ENCODE assay signal across 16 cellular contexts in the genomic region with DNA sequence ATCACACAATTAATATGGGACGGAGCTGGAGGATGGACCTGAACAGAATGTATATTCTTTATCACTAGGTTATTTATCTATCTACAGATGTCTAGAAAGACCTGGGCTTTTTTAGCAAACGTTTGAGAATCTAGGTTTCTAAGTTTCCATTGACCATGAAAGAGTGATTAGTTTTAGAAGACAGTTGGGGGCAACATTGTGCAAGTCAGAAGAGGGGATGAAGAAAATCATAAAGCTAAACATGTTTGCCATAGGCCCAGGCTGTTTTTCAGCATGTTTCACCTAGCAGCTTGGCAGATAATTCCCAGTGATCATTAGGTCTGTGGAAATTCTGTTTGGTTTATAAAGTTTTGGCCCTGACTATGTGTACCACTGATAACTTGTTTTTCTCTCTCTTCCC. TPM values are rescaled to one million over a fixed set of nuclear protein-coding genes. Genes with fewer than 3 reads are reported as not detected.
DNase-seq lines count a peak whose midpoint lies in the region; ATAC-seq and TF ChIP-seq lines count a peak whose summit lies in the region.
"Had no signal": no experiment of that assay in that cellular context is flagged by ENCODE, and none has a peak within 500 bp of the region (broad histone marks: within the 10 kb centered on the region; RNA-seq: fewer than 3 reads in every experiment).

No MANE protein-coding gene starts in this region.

- H3K4me3 Mint-ChIP-seq in activated naive CD8-positive, alpha-beta T cell treated with anti-CD3 and anti-CD28 coated beads, Interleukin-2, amount 10 ng/mL, durations not matched to agents 7 days and 5 days: peak overlapping the region; percentile 59

- H3K9me2 ChIP-seq in Karpas-422 (replicated peaks; ENCODE audit: insufficient read depth, low read length): no peaks in the 10 kb centered on the region

- no peaks in the 10 kb centered on the region for H3K36me3 ChIP-seq in KMS-11 (ENCODE audit: insufficient read depth)
- peaks cover 6 to 10% of the 10 kb centered on the region in 2 experiments for H3K36me3 ChIP-seq in mesenchymal stem cell (ENCODE audit: control insufficient read depth in 1 of 2, insufficient read depth in 2 of 2, low read depth in 1 of 2, low read length in 2 of 2)
- peaks cover 25% of the 10 kb centered on the region for H3K36me3 ChIP-seq in Karpas-422 (ENCODE audit: insufficient read depth, low read length)
- H3K36me3 ChIP-seq: gastrocnemius medialis, MG63, thoracic aorta had no signal

- H3K4me2 ChIP-seq in KMS-11 (peak overlapping the region; percentile 80), mesenchymal stem cell (ENCODE audit: low read length, poor library complexity, severe bottlenecking) (no peak overlapping the region), Karpas-422 (ENCODE audit: low read depth, low read length, poor library complexity, severe bottlenecking) (no peak overlapping the region)

- peaks cover 1% of the 10 kb centered on the region for H3K9me3 Mint-ChIP-seq in activated naive CD8-positive, alpha-beta T cell treated with anti-CD3 and anti-CD28 coated beads, Interleukin-2, amount 10 ng/mL, durations not matched to agents 7 days and 5 days

- H4K20me1 ChIP-seq in KMS-11 (ENCODE audit: insufficient read depth) (no peaks in the 10 kb centered on the region), Karpas-422 (ENCODE audit: insufficient read depth, low read depth, low read length) (no peaks in the 10 kb centered on the region)

- no peak overlapping the region for H4K91ac ChIP-seq in mesenchymal stem cell (ENCODE audit: low read length)

- H3K9ac ChIP-seq in KMS-11 (peak overlapping the region; percentile 26; the same call in 1 of the 2 replicates), mesenchymal stem cell (ENCODE audit: low read length) (peak overlapping the region; percentile 10), Karpas-422 (ENCODE audit: low read length) (no peak overlapping the region)

- no peak overlapping the region for H2BK12ac ChIP-seq in mesenchymal stem cell (ENCODE audit: low read length in 2 of 2)

- H2AK5ac ChIP-seq in mesenchymal stem cell (ENCODE audit: low read length, severe bottlenecking): no peak overlapping the region

- H2BK15ac ChIP-seq in mesenchymal stem cell (ENCODE audit: low read depth, poor library complexity, severe bottlenecking): no peak overlapping the region

- H3K27me3 ChIP-seq in KMS-11 (ENCODE audit: insufficient read depth, low read depth): no peaks in the 10 kb centered on the region
- H3K27me3 ChIP-seq in mesenchymal stem cell (ENCODE audit: control insufficient read depth in 1 of 2, insufficient read depth in 1 of 2, low read length in 2 of 2): no peaks in the 10 kb centered on the region
- H3K27me3 ChIP-seq in Karpas-422 (ENCODE audit: low read length): no peaks in the 10 kb centered on the region
- H3K27me3 ChIP-seq: gastrocnemius medialis, MG63 had no signal

- H3K36me3 Mint-ChIP-seq in activated naive CD8-positive, alpha-beta T cell treated with anti-CD3 and anti-CD28 coated beads, Interleukin-2, amount 10 ng/mL, durations not matched to agents 7 days and 5 days: peaks cover 27% of the 10 kb centered on the region

- H3K4me1 Mint-ChIP-seq in activated naive CD8-positive, alpha-beta T cell treated with anti-CD3 and anti-CD28 coated beads, Interleukin-2, amount 10 ng/mL, durations not matched to agents 7 days and 5 days: peaks cover 60% of the 10 kb centered on the region

- H3K79me1 ChIP-seq in mesenchymal stem cell (replicated peaks; ENCODE audit: low read length, poor library complexity, severe bottlenecking): no peaks in the 10 kb centered on the region

- H3K79me2 ChIP-seq in KMS-11 (ENCODE audit: insufficient read depth, low read depth) (no peaks in the 10 kb centered on the region), Karpas-422 (ENCODE audit: low read length) (no peaks in the 10 kb centered on the region)

- POLR2A ChIA-PET in activated naive CD8-positive, alpha-beta T cell treated with anti-CD3 and anti-CD28 coated beads, Interleukin-2, amount 10 ng/mL, durations not matched to agents 7 days and 5 days (lab: Charles Lee): interaction anchor here (0.5 to 2.6 kb wide), 8 partner anchors 12 to 185 kb away, joined by 4 to 16 read pairs (median 8); a partner anchor contains a TSS

- H3K9me3 ChIP-seq in mesenchymal stem cell (ENCODE audit: control insufficient read depth, low read length) (no peaks in the 10 kb centered on the region), Karpas-422 (ENCODE audit: low read length) (no peaks in the 10 kb centered on the region)
- H3K9me3 ChIP-seq: gastrocnemius medialis, MG63, thoracic aorta had no signal

- TF ChIP-seq CTCF in KMS-11 (conservative IDR thresholded peaks at IDR 0.05; ENCODE audit: low read depth, low read length): no peak

- no peak overlapping the region for H4K8ac ChIP-seq in mesenchymal stem cell (ENCODE audit: low read length)

- no peak overlapping the region for H3K23ac ChIP-seq in mesenchymal stem cell (ENCODE audit: low read length in 2 of 2)

- H2AFZ ChIP-seq in KMS-11 (ENCODE audit: low read depth) (peak overlapping the region; percentile 23; the same call in 1 of the 2 replicates), mesenchymal stem cell (ENCODE audit: low read depth, low read length) (no peak overlapping the region), Karpas-422 (ENCODE audit: low read length) (no peak overlapping the region)

- no peak overlapping the region for H3K18ac ChIP-seq in mesenchymal stem cell (ENCODE audit: low read depth in 1 of 2, low read length in 2 of 2)

- no peak overlapping the region for H2BK120ac ChIP-seq in mesenchymal stem cell (ENCODE audit: low read depth, low read length)

- DNase-seq in HCEC 1CT (peak; percentile 50), mesenchymal stem cell (no peak), Karpas-422 (no peak)
- no peak for DNase-seq in activated naive CD8-positive, alpha-beta T cell treated with anti-CD3 and anti-CD28 coated beads, Interleukin-2, amount 10 ng/mL, durations not matched to agents 7 days and 5 days
- DNase-seq: activated effector memory CD4-positive, alpha-beta T cell treated with Interleukin-2 at 50 U/mL for 16 hours; DMS79; effector CD8-positive, alpha-beta T cell; gastrocnemius medialis; MG63; NCI-H2029 treated with DMSO at 0.1 percent for 48 hours; T-helper 9 cell had no signal

- ATAC-seq in activated naive CD8-positive, alpha-beta T cell treated with anti-CD3 and anti-CD28 coated beads, Interleukin-2, amount 10 ng/mL, durations not matched to agents 7 days and 5 days (ENCODE audit: low read depth): peak; percentile 21
- ATAC-seq in GM19328 (IDR thresholded peaks at IDR 0.05; ENCODE audit: unreplicated experiment): no peak
- ATAC-seq in HG03097 (IDR thresholded peaks at IDR 0.05; ENCODE audit: low FRiP score, unreplicated experiment): no peak
- ATAC-seq: gastrocnemius medialis had no signal

- H3K14ac ChIP-seq in mesenchymal stem cell (ENCODE audit: low read length in 2 of 2): no peak overlapping the region

- WGBS in mesenchymal stem cell: 33% methylated on average over 1 of the region's 2 CpGs

- H3K4ac ChIP-seq in mesenchymal stem cell (ENCODE audit: low read depth in 1 of 2, low read length in 2 of 2): no peak overlapping the region

- H2BK5ac ChIP-seq in mesenchymal stem cell (ENCODE audit: low read depth, low read length, poor library complexity, severe bottlenecking): no peak overlapping the region

- peak overlapping the region; percentile 90 for H3K27ac Mint-ChIP-seq in activated naive CD8-positive, alpha-beta T cell treated with anti-CD3 and anti-CD28 coated beads, Interleukin-2, amount 10 ng/mL, durations not matched to agents 7 days and 5 days

- H3K27me3 Mint-ChIP-seq in activated naive CD8-positive, alpha-beta T cell treated with anti-CD3 and anti-CD28 coated beads, Interleukin-2, amount 10 ng/mL, durations not matched to agents 7 days and 5 days: no peaks in the 10 kb centered on the region

- H3K4me3 ChIP-seq in KMS-11 (IDR thresholded peaks at IDR 0.05; ENCODE audit: insufficient read depth, low read depth, low read length): no peak overlapping the region
- H3K4me3 ChIP-seq in mesenchymal stem cell (ENCODE audit: insufficient read depth in 1 of 2, low read depth in 1 of 2, low read length in 2 of 2): no peak overlapping the region
- H3K4me3 ChIP-seq in Karpas-422 (ENCODE audit: low read length): no peak overlapping the region
- H3K4me3 ChIP-seq: gastrocnemius medialis, MG63, thoracic aorta had no signal

- H3K27ac ChIP-seq in KMS-11: peak overlapping the region; percentile 69
- peak overlapping the region; percentile 34 for H3K27ac ChIP-seq in mesenchymal stem cell (ENCODE audit: low read length, poor library complexity, severe bottlenecking)
- no peak overlapping the region for H3K27ac ChIP-seq in Karpas-422 (ENCODE audit: low read length)
- H3K27ac ChIP-seq: gastrocnemius medialis, HL-60, thoracic aorta had no signal

- H3K4me1 ChIP-seq in KMS-11 (ENCODE audit: low read depth, poor library complexity, severe bottlenecking) (peaks cover 91% of the 10 kb centered on the region), mesenchymal stem cell (ENCODE audit: control insufficient read depth, insufficient read depth, low read depth, low read length) (no peaks in the 10 kb centered on the region), Karpas-422 (ENCODE audit: low read length) (no peaks in the 10 kb centered on the region)

RNA-seq across cellular contexts. Expression of a gene that starts 44.1 kb away (rescaled TPM):
- 1 to 10 TPM; 1.4 to 2.1 TPM for total RNA-seq in activated naive CD8-positive, alpha-beta T cell treated with anti-CD3 and anti-CD28 coated beads, Interleukin-2, amount 10 ng/mL, durations not matched to agents 7 days and 5 days
- 36.2 TPM for polyA plus RNA-seq in mesenchymal stem cell (2013, experiment 1 of 2)
- polyA plus RNA-seq in mesenchymal stem cell (2013, experiment 2 of 2): 34.9 TPM
- total RNA-seq in Karpas-422 (2014; rRNA removed; shearing (Covaris generic); ENCODE audit: low replicate concordance): 2.0 and 4.3 TPM in 2 replicates

RNA-seq across cellular contexts. Expression of a gene that starts 58.6 kb away (rescaled TPM):
- 1 to 10 TPM; 3.7 to 5.1 TPM for total RNA-seq in activated naive CD8-positive, alpha-beta T cell treated with anti-CD3 and anti-CD28 coated beads, Interleukin-2, amount 10 ng/mL, durations not matched to agents 7 days and 5 days
- 1.4 TPM for polyA plus RNA-seq in mesenchymal stem cell (2013, experiment 1 of 2)
- 1.9 TPM for polyA plus RNA-seq in mesenchymal stem cell (2013, experiment 2 of 2)
- 14.5 and 35.3 TPM in 2 replicates for total RNA-seq in Karpas-422 (2014; rRNA removed; shearing (Covaris generic); ENCODE audit: low replicate concordance)
- total RNA-seq: thoracic aorta had no signal

RNA-seq across cellular contexts. Expression of a gene that starts 59.0 kb away (rescaled TPM):
- 10 to 100 TPM; 19.3 to 20.4 TPM for total RNA-seq in activated naive CD8-positive, alpha-beta T cell treated with anti-CD3 and anti-CD28 coated beads, Interleukin-2, amount 10 ng/mL, durations not matched to agents 7 days and 5 days
- polyA plus RNA-seq in mesenchymal stem cell (2013, experiment 1 of 2): 82.9 TPM
- polyA plus RNA-seq in mesenchymal stem cell (2013, experiment 2 of 2): 83.8 TPM
- 88.7 and 254 TPM in 2 replicates for total RNA-seq in Karpas-422 (2014; rRNA removed; shearing (Covaris generic); ENCODE audit: low replicate concordance)
